In the genomic region with DNA sequence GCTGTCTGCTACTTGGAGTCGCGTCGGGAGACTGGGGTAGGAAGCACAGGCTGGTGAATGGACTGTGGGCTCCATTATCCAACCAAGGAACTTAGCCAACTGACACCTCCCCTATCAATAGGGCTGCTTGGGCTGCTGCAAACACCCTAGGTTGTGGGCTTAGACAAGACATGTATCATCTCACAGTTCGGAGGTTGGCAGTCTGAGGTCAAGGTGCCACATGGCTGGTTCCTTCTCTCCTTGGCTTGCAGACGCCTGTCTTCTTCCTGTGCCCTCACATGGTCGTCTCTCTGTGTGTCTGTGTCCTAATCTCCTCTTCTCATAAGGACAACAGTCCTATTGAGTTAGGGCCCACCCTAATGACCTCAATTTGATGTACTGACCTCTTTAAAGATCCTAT, we compare ENCODE assay signal across 25 cellular contexts.
"Had no signal": no experiment of that assay in that cellular context is flagged by ENCODE, and none has a peak within 500 bp of the region (broad histone marks: within the 10 kb centered on the region; RNA-seq: fewer than 3 reads in every experiment).

No MANE protein-coding gene starts in this region.

- H3K27me3 Mint-ChIP-seq: activated CD4-positive, alpha-beta T cell treated with anti-CD3 and anti-CD28 coated beads for 36 hours; activated CD8-positive, alpha-beta T cell treated with anti-CD3 and anti-CD28 coated beads for 36 hours; activated T-helper 17 cell treated with anti-CD3 and anti-CD28 coated beads, Interleukin-2, amount 50 U/mL, for 72 hours; brain had no signal

- H3K27me3 ChIP-seq: ascending aorta, cardiac muscle cell had no signal

- DNase-seq: activated CD4-positive, alpha-beta T cell treated with anti-CD3 and anti-CD28 coated beads for 36 hours; activated CD4-positive, alpha-beta T cell treated with anti-CD3 and anti-CD28 coated beads, Interleukin-2, amount 10 ng/mL, durations not matched to agents 7 days and 5 days; activated CD4-positive, alpha-beta T cell treated with anti-CD3 and anti-CD28 coated beads, Interleukin-2, amount 50 U/mL, for 4 hours; activated CD4-positive, CD25-positive, alpha-beta regulatory T cell; activated CD4-positive, CD25-positive, alpha-beta regulatory T cell treated with anti-CD3 and anti-CD28 coated beads, Interleukin-2, amount 50 U/mL, for 72 hours; activated CD8-positive, alpha-beta memory T cell treated with anti-CD3 and anti-CD28 coated beads for 24 hours; activated CD8-positive, alpha-beta T cell treated with anti-CD3 and anti-CD28 coated beads for 36 hours; activated gamma-delta T cell; activated naive CD4-positive, alpha-beta T cell; activated naive CD4-positive, alpha-beta T cell treated with anti-CD3 and anti-CD28 coated beads, Interleukin-2, amount 10 ng/mL, durations not matched to agents 7 days and 5 days; activated naive CD8-positive, alpha-beta T cell treated with anti-CD3 and anti-CD28 coated beads, Interleukin-2, amount 10 ng/mL, durations not matched to agents 7 days and 5 days; activated T-cell treated with anti-CD3 and anti-CD28 coated beads, Interleukin-2, amount 50 U/mL, for 4 hours; cortex of kidney; dermis blood vessel endothelial cell; effector CD4-positive, alpha-beta T cell; esophagus squamous epithelium; foreskin melanocyte had no signal

- H3K36me3 Mint-ChIP-seq: activated naive CD4-positive, alpha-beta T cell treated with anti-CD3 and anti-CD28 coated beads, Interleukin-2, amount 50 U/mL, for 72 hours; activated naive CD8-positive, alpha-beta T cell treated with anti-CD3 and anti-CD28 coated beads, Interleukin-2, amount 10 ng/mL, durations not matched to agents 7 days and 5 days; brain had no signal

- H3K36me3 ChIP-seq: ascending aorta, breast epithelium, cardiac muscle cell, esophagus squamous epithelium, gastroesophageal sphincter had no signal

- H3K4me1 Mint-ChIP-seq: activated CD4-positive, alpha-beta T cell treated with anti-CD3 and anti-CD28 coated beads, Interleukin-2, amount 10 ng/mL, durations not matched to agents 7 days and 5 days; activated naive CD4-positive, alpha-beta T cell treated with anti-CD3 and anti-CD28 coated beads, Interleukin-2, amount 10 ng/mL, durations not matched to agents 7 days and 5 days had no signal

- H3K9me3 Mint-ChIP-seq: activated CD4-positive, alpha-beta T cell treated with anti-CD3 and anti-CD28 coated beads, Interleukin-2, amount 10 ng/mL, durations not matched to agents 7 days and 5 days; activated CD8-positive, alpha-beta T cell treated with anti-CD3 and anti-CD28 coated beads for 36 hours; activated naive CD4-positive, alpha-beta T cell treated with anti-CD3 and anti-CD28 coated beads, Interleukin-2, amount 10 ng/mL, durations not matched to agents 7 days and 5 days; activated naive CD4-positive, alpha-beta T cell treated with anti-CD3 and anti-CD28 coated beads, Interleukin-2, amount 50 U/mL, for 72 hours; activated naive CD8-positive, alpha-beta T cell treated with anti-CD3 and anti-CD28 coated beads, Interleukin-2, amount 10 ng/mL, durations not matched to agents 7 days and 5 days; activated T-cell treated with anti-CD3 and anti-CD28 coated beads, Interleukin-2, amount 50 U/mL, for 4 hours; activated T-helper 17 cell treated with anti-CD3 and anti-CD28 coated beads, Interleukin-2, amount 50 U/mL, for 72 hours; brain had no signal

- H3K9me3 ChIP-seq: ascending aorta, breast epithelium, esophagus squamous epithelium, gastroesophageal sphincter had no signal

- ATAC-seq: activated CD4-positive, alpha-beta T cell treated with anti-CD3 and anti-CD28 coated beads for 36 hours; activated CD8-positive, alpha-beta T cell treated with anti-CD3 and anti-CD28 coated beads for 36 hours; activated naive CD4-positive, alpha-beta T cell treated with anti-CD3 and anti-CD28 coated beads, Interleukin-2, amount 50 U/mL, for 72 hours; activated T-cell treated with anti-CD3 and anti-CD28 coated beads, Interleukin-2, amount 50 U/mL, for 4 hours; activated T-helper 17 cell treated with anti-CD3 and anti-CD28 coated beads, Interleukin-2, amount 50 U/mL, for 72 hours; gastroesophageal sphincter had no signal

- H3K4me3 ChIP-seq: ascending aorta, breast epithelium, cardiac muscle cell, esophagus squamous epithelium, gastroesophageal sphincter had no signal

- H3K27ac ChIP-seq: ascending aorta, breast epithelium, cardiac muscle cell, epithelial cell of prostate, esophagus squamous epithelium, gastroesophageal sphincter had no signal

- H3K4me1 ChIP-seq: ascending aorta, breast epithelium, esophagus squamous epithelium, gastroesophageal sphincter had no signal

- H3K27ac Mint-ChIP-seq: activated CD4-positive, alpha-beta T cell treated with anti-CD3 and anti-CD28 coated beads for 36 hours; activated CD4-positive, alpha-beta T cell treated with anti-CD3 and anti-CD28 coated beads, Interleukin-2, amount 10 ng/mL, durations not matched to agents 7 days and 5 days; activated CD8-positive, alpha-beta T cell treated with anti-CD3 and anti-CD28 coated beads for 36 hours; activated naive CD4-positive, alpha-beta T cell treated with anti-CD3 and anti-CD28 coated beads, Interleukin-2, amount 10 ng/mL, durations not matched to agents 7 days and 5 days; activated naive CD4-positive, alpha-beta T cell treated with anti-CD3 and anti-CD28 coated beads, Interleukin-2, amount 50 U/mL, for 72 hours; activated naive CD8-positive, alpha-beta T cell treated with anti-CD3 and anti-CD28 coated beads, Interleukin-2, amount 10 ng/mL, durations not matched to agents 7 days and 5 days; activated T-helper 17 cell treated with anti-CD3 and anti-CD28 coated beads, Interleukin-2, amount 50 U/mL, for 72 hours; brain had no signal

- H3K4me3 Mint-ChIP-seq: activated CD4-positive, alpha-beta T cell treated with anti-CD3 and anti-CD28 coated beads for 36 hours; activated CD4-positive, alpha-beta T cell treated with anti-CD3 and anti-CD28 coated beads, Interleukin-2, amount 10 ng/mL, durations not matched to agents 7 days and 5 days; activated CD8-positive, alpha-beta T cell treated with anti-CD3 and anti-CD28 coated beads for 36 hours; activated naive CD4-positive, alpha-beta T cell treated with anti-CD3 and anti-CD28 coated beads, Interleukin-2, amount 10 ng/mL, durations not matched to agents 7 days and 5 days; activated naive CD8-positive, alpha-beta T cell treated with anti-CD3 and anti-CD28 coated beads, Interleukin-2, amount 10 ng/mL, durations not matched to agents 7 days and 5 days; activated T-cell treated with anti-CD3 and anti-CD28 coated beads, Interleukin-2, amount 50 U/mL, for 4 hours; activated T-helper 17 cell treated with anti-CD3 and anti-CD28 coated beads, Interleukin-2, amount 50 U/mL, for 72 hours; brain had no signal
